8 cellular contexts compared by ENCODE assay signal in the genomic region with DNA sequence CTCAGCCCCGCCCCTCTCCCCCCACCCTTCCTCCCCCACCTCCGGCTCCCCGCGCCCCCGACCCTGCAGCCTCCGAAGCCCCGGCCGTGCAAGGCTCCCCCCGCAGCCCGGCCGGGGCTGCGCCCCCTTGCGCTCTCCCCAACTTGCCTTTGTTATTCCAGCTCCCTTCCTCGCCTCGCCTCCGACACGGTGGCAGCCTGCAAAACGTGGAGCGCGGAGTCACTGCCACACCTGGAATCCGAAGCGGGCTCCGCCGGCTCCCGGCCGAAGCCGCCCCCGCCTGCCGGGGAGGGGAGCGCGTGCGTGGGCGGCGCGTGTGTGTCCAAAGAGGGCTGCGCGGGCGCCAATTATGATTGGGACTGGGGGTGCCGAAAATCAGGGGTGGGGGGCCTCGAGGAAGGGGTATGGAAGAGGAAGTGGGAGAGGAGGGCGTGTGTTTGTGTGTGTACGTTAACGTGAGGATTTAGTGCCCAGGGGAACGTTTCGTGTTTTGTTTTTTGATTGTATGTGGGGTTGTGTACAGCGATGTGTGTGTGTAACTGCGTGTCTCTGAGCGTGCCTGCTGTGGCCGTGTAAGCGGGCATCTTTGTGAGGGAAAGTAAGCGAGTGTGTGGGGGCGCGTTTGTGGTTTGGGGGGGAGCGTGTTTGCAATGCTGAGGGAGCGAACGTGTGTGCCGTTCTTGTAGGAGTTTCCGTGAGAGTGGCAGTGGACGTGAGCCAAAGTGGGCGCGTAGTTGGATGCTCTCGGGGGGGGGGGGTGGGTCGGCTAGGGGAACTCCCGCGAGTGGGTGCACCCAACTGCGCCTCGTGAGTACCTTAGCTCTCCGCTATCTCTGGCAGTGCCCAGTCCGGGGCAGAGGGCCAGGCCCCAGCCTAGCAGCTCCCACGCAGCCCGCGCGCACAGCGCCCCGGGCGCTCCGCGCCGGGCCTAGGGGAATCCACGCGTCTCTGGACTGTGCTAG. TPM values are rescaled to one million over a fixed set of nuclear protein-coding genes. Genes with fewer than 3 reads are reported as not detected.
A peak's percentile ranks its signal among the peaks of the same experiment; 100 is the strongest.
DNase-seq lines count a peak whose midpoint lies in the region; ATAC-seq and TF ChIP-seq lines count a peak whose summit lies in the region.

No MANE protein-coding gene starts in this region.

- no peaks in the 10 kb centered on the region for H4K20me1 ChIP-seq in H9 (ENCODE audit: control insufficient read depth, insufficient read depth, insufficient read length)

- no peak overlapping the region for H2AFZ ChIP-seq in H9 (ENCODE audit: low read length)

- H3K9me3 Mint-ChIP-seq in H9 = no peaks in the 10 kb centered on the region

- H3K27me3 Mint-ChIP-seq in H9 (ENCODE audit: low read depth) = peaks cover 31% of the 10 kb centered on the region

- no peaks in the 10 kb centered on the region for H3K79me1 ChIP-seq in H9 (ENCODE audit: insufficient read depth, low read depth, low read length, poor library complexity, severe bottlenecking)

- no peaks in the 10 kb centered on the region for H3K36me3 ChIP-seq in lower lobe of right lung

- H2BK20ac ChIP-seq in H9 (ENCODE audit: low read depth, low read length, poor library complexity, severe bottlenecking) = no peak overlapping the region

- peaks cover 31 to 36% of the 10 kb centered on the region in 2 experiments for H3K4me1 Mint-ChIP-seq in H9

- no peak overlapping the region for H2BK15ac ChIP-seq in H9 (ENCODE audit: low read depth, low read length)

- TF ChIP-seq POLR2A in GM18505 (IDR thresholded peaks at IDR 0.05; ENCODE audit: borderline replicate concordance, extremely low read depth, insufficient read depth, insufficient read length) = no peak

- peak; percentile 21; the same call in 1 of the 2 replicates for TF ChIP-seq CTCF in AG10803 (conservative IDR thresholded peaks at IDR 0.05; ENCODE audit: low read length)
- TF ChIP-seq CTCF in H9 (conservative IDR thresholded peaks at IDR 0.05) = no peak; the same call in 2 of the 3 replicates
- TF ChIP-seq CTCF in lower lobe of right lung (IDR thresholded peaks at IDR 0.05) = peak; percentile 6

- no peak overlapping the region for H2BK5ac ChIP-seq in H9 (ENCODE audit: insufficient read length, low read length)

- H3K27ac Mint-ChIP-seq in H9 = no peak overlapping the region

- H3K4me3 ChIP-seq in AG10803 (ENCODE audit: low read length) (peak overlapping the region; percentile 66), lower lobe of right lung (peak overlapping the region; percentile 86)

- H3K27ac ChIP-seq in H9 (ENCODE audit: insufficient read length, low read depth, low read length) (no peak overlapping the region), lower lobe of right lung (peak overlapping the region; percentile 95)

- H3K4ac ChIP-seq in H9 (ENCODE audit: low read depth, low read length) = no peak overlapping the region

- H3K14ac ChIP-seq in H9 (ENCODE audit: insufficient read depth, low read length) = no peak overlapping the region

- no peak overlapping the region for H3K9ac ChIP-seq in H9 (ENCODE audit: extremely low read depth, insufficient read length, low read length)

- peak overlapping the region; percentile 70 for H3K4me2 ChIP-seq in H9 (ENCODE audit: insufficient read depth, insufficient read length, low read length)

- peaks cover 32% of the 10 kb centered on the region for H3K23me2 ChIP-seq in H9 (ENCODE audit: insufficient read length, low read depth, low read length, poor library complexity, severe bottlenecking)

- no peak overlapping the region for H2BK120ac ChIP-seq in H9 (ENCODE audit: low read depth, low read length, poor library complexity, severe bottlenecking)

- H3K27me3 ChIP-seq in H9 (ENCODE audit: insufficient read depth, low read length) (no peaks in the 10 kb centered on the region; the same call in 1 of the 2 replicates), lower lobe of right lung (ENCODE audit: low read depth) (no peaks in the 10 kb centered on the region)

- H3K36me3 Mint-ChIP-seq in H9 (ENCODE audit: insufficient read depth in 1 of 3, low read depth in 3 of 3) = peaks cover 0 to 2% (median 0%) of the 10 kb centered on the region in 3 experiments; a peak in 1 of 7 replicates

- H2AK5ac ChIP-seq in H9 (ENCODE audit: insufficient read length, low read length) = no peak overlapping the region

- H4K8ac ChIP-seq in H9 (replicated peaks; ENCODE audit: insufficient read length, low read depth, low read length) = no peak overlapping the region

- H3K4me1 ChIP-seq in H9 (ENCODE audit: insufficient read depth, low read length) (peaks cover 18% of the 10 kb centered on the region; the same call in 1 of the 2 replicates), lower lobe of right lung (peaks cover 29% of the 10 kb centered on the region)

- WGBS in H9 (ENCODE audit: extremely low coverage, insufficient read length, low lambda C conversion rate) = no CpG with 5 or more reads among the region's 81 CpGs

- H3K79me2 ChIP-seq in H9 (ENCODE audit: insufficient read depth, low read length) = peaks cover 10% of the 10 kb centered on the region

- DNase-seq in AG10803 (ENCODE audit: low read depth) (peak; percentile 88), H9 (peak; percentile 94), NCI-H774 (lab: John Stamatoyannopoulos, UW) (peak; percentile 83), lower lobe of right lung (peak; percentile 90)
- peak; percentile 94 for DNase-seq in activated CD8-positive, alpha-beta memory T cell treated with anti-CD3 and anti-CD28 coated beads for 24 hours
- peak; percentile 76 for DNase-seq in effector CD8-positive, alpha-beta T cell (lab: John Stamatoyannopoulos, UW)
- DNase-seq in stimulated activated CD4-positive, alpha-beta T cell treated with anti-CD3 and anti-CD28 coated beads, Interleukin-4, amount 100 ng/mL, for 24 hours = peak; percentile 82

- no peak overlapping the region for H4K91ac ChIP-seq in H9 (ENCODE audit: insufficient read length, low read depth, low read length)

- no peak overlapping the region for H3K56ac ChIP-seq in H9 (ENCODE audit: insufficient read length, low read depth, low read length)

- no peak overlapping the region for H4K5ac ChIP-seq in H9 (ENCODE audit: insufficient read length, low read depth, low read length)

- intact Hi-C loops in lower lobe of right lung (cut with DNase I) = no loop called here

- H3K18ac ChIP-seq in H9 (ENCODE audit: insufficient read length, low read depth, low read length) = no peak overlapping the region

- peak; percentile 44 to 56 for ATAC-seq in lower lobe of right lung
- ATAC-seq in GM18505 (IDR thresholded peaks at IDR 0.05; ENCODE audit: unreplicated experiment) = no peak

- H3K4me3 Mint-ChIP-seq in H9 = peak overlapping the region; percentile 66 to 93

- no peak overlapping the region for H3T11ph ChIP-seq in H9 (ENCODE audit: low read length)

- H3K9me3 ChIP-seq in H9 (ENCODE audit: control insufficient read depth, low read depth, low read length) = no peaks in the 10 kb centered on the region
- no peaks in the 10 kb centered on the region for H3K9me3 ChIP-seq in lower lobe of right lung

- H2BK12ac ChIP-seq in H9 (ENCODE audit: insufficient read length, low read depth, low read length) = no peak overlapping the region

- no peak overlapping the region for H3K23ac ChIP-seq in H9 (ENCODE audit: insufficient read length, low read depth, low read length)

RNA-seq across cellular contexts. Expression of a gene that starts 1.2 kb away (rescaled TPM):
- total RNA-seq in H9 (2021) (31.8 and 36.9 TPM in 2 replicates), lower lobe of right lung (102 TPM)
